In genomic region chr13:77328819-77329132, GRCh38 we compare ENCODE assay signal across 8 cellular contexts. TPM values are rescaled to one million over a fixed set of nuclear protein-coding genes. Genes with fewer than 3 reads are reported as not detected.
DNase-seq lines count a peak whose midpoint lies in the region; ATAC-seq and TF ChIP-seq lines count a peak whose summit lies in the region.

No MANE protein-coding gene starts in this region.

- H3K4me1 Mint-ChIP-seq in activated CD8-positive, alpha-beta memory T cell treated with anti-CD3 and anti-CD28 coated beads, Interleukin-2, amount 10 ng/mL, durations not matched to agents 7 days and 5 days = peaks cover 44% of the 10 kb centered on the region
- peaks cover 29% of the 10 kb centered on the region for H3K4me1 Mint-ChIP-seq in activated naive CD8-positive, alpha-beta T cell treated with anti-CD3 and anti-CD28 coated beads for 36 hours

- H3K36me3 ChIP-seq in lung (ENCODE audit: control insufficient read depth in 2 of 2, insufficient read depth in 2 of 2, low read length in 2 of 2) = no peaks in the 10 kb centered on the region

- H3K27me3 Mint-ChIP-seq in activated CD8-positive, alpha-beta memory T cell treated with anti-CD3 and anti-CD28 coated beads, Interleukin-2, amount 10 ng/mL, durations not matched to agents 7 days and 5 days = peaks cover under 1% of the 10 kb centered on the region
- no peaks in the 10 kb centered on the region for H3K27me3 Mint-ChIP-seq in activated naive CD8-positive, alpha-beta T cell treated with anti-CD3 and anti-CD28 coated beads for 36 hours

- WGBS in lung, 2 donors = 3% methylated on average over 4 of the region's 4 CpGs

- intact Hi-C loops in left colon (cut with DNase I, micrococcal nuclease) = loop anchor here in 1 of 2 donors (10.0 kb wide), 1 partner anchor 334 kb away; the partner anchor contains the start of gene CLN5

- H3K27ac Mint-ChIP-seq in activated CD8-positive, alpha-beta memory T cell treated with anti-CD3 and anti-CD28 coated beads, Interleukin-2, amount 10 ng/mL, durations not matched to agents 7 days and 5 days = peak overlapping the region; percentile 95
- H3K27ac Mint-ChIP-seq in activated naive CD8-positive, alpha-beta T cell treated with anti-CD3 and anti-CD28 coated beads for 36 hours = peak overlapping the region; percentile 92

- peak overlapping the region; percentile 90 to 93 for H3K27ac ChIP-seq in lung (ENCODE audit: low read depth in 1 of 2, low read length in 1 of 2)

- peak overlapping the region; percentile 44 for H3K4me3 ChIP-seq in lung

- H3K9me3 Mint-ChIP-seq in activated CD8-positive, alpha-beta memory T cell treated with anti-CD3 and anti-CD28 coated beads, Interleukin-2, amount 10 ng/mL, durations not matched to agents 7 days and 5 days (ENCODE audit: low read depth) = no peaks in the 10 kb centered on the region
- H3K9me3 Mint-ChIP-seq in activated naive CD8-positive, alpha-beta T cell treated with anti-CD3 and anti-CD28 coated beads for 36 hours = no peaks in the 10 kb centered on the region

- no peak for TF ChIP-seq CTCF in lung (IDR thresholded peaks at IDR 0.05; ENCODE audit: control extremely low read depth, extremely low read depth)

- no peaks in the 10 kb centered on the region for H3K9me3 ChIP-seq in lung (ENCODE audit: control insufficient read depth in 2 of 2, insufficient read depth in 1 of 2, low read length in 1 of 2)

- no peaks in the 10 kb centered on the region for H3K27me3 ChIP-seq in lung (ENCODE audit: control insufficient read depth, insufficient read depth)

- peak; percentile 0 for ATAC-seq in activated CD8-positive, alpha-beta memory T cell treated with anti-CD3 and anti-CD28 coated beads, Interleukin-2, amount 10 ng/mL, durations not matched to agents 7 days and 5 days
- ATAC-seq in HG03066 (IDR thresholded peaks at IDR 0.05; ENCODE audit: low read depth, unreplicated experiment) (peak; percentile 8), lung (ENCODE audit: insufficient read depth, low FRiP score) (no peak), left colon (no peak)

- peaks cover 0 to 6% of the 10 kb centered on the region in 2 donors for H3K4me1 ChIP-seq in lung (ENCODE audit: control insufficient read depth in 2 of 2, insufficient read depth in 2 of 2, low read length in 2 of 2)

- peak overlapping the region; percentile 81 for H3K4me3 Mint-ChIP-seq in activated CD8-positive, alpha-beta memory T cell treated with anti-CD3 and anti-CD28 coated beads, Interleukin-2, amount 10 ng/mL, durations not matched to agents 7 days and 5 days
- peak overlapping the region; percentile 91 for H3K4me3 Mint-ChIP-seq in activated naive CD8-positive, alpha-beta T cell treated with anti-CD3 and anti-CD28 coated beads for 36 hours

- H3K36me3 Mint-ChIP-seq in activated CD8-positive, alpha-beta memory T cell treated with anti-CD3 and anti-CD28 coated beads, Interleukin-2, amount 10 ng/mL, durations not matched to agents 7 days and 5 days = peaks cover 17% of the 10 kb centered on the region
- H3K36me3 Mint-ChIP-seq in activated naive CD8-positive, alpha-beta T cell treated with anti-CD3 and anti-CD28 coated beads for 36 hours = peaks cover 12% of the 10 kb centered on the region

- CTCF ChIA-PET in activated CD8-positive, alpha-beta memory T cell treated with anti-CD3 and anti-CD28 coated beads, Interleukin-2, amount 10 ng/mL, durations not matched to agents 7 days and 5 days (lab: Charles Lee) = interaction anchor here (1.8 to 2.0 kb wide), 2 partner anchors 150 to 302 kb away, joined by 7 to 14 read pairs; partner anchors contain the start of gene FBXL3

- DNase-seq in activated CD8-positive, alpha-beta memory T cell treated with anti-CD3 and anti-CD28 coated beads, Interleukin-2, amount 10 ng/mL, durations not matched to agents 7 days and 5 days = no peak
- DNase-seq in activated CD8-positive, alpha-beta memory T cell treated with anti-CD3 and anti-CD28 coated beads for 24 hours = no peak
- DNase-seq in activated naive CD8-positive, alpha-beta T cell treated with anti-CD3 and anti-CD28 coated beads for 36 hours = no peak
- DNase-seq in lung (ENCODE audit: low spot score) (no peak), NK-92 (lab: John Stamatoyannopoulos, UW; ENCODE audit: unreplicated experiment) (no peak), NCI-H2196 treated with DMSO at 0.1 percent for 48 hours (lab: John Stamatoyannopoulos, UW; ENCODE audit: unreplicated experiment) (no peak), left colon (no peak)

RNA-seq across cellular contexts. Expression of gene MYCBP2, which starts 1.9 kb away (rescaled TPM):
- total RNA-seq in activated CD8-positive, alpha-beta memory T cell treated with anti-CD3 and anti-CD28 coated beads, Interleukin-2, amount 10 ng/mL, durations not matched to agents 7 days and 5 days = 100 to 1,000 TPM; 106 to 122 TPM
- total RNA-seq in activated naive CD8-positive, alpha-beta T cell treated with anti-CD3 and anti-CD28 coated beads for 36 hours = 10 to 100 TPM; 89.5 to 94.2 TPM
- total RNA-seq in lung = 100 to 1,000 TPM in 1 of 2 donors, 10 to 100 TPM in 1; 87.7 to 130 TPM
- 10 to 100 TPM; 23.2 to 28.1 TPM for polyA plus RNA-seq in lung
- 10 to 100 TPM; 40.8 to 42.2 TPM for total RNA-seq in left colon

Comparison
In these comparisons a context has a peak if more than half of its experiments do, and no peak if none do; other contexts are left out.
1. ATAC-seq: peak in activated CD8-positive, alpha-beta memory T cell treated with anti-CD3 and anti-CD28 coated beads, Interleukin-2, amount 10 ng/mL, durations not matched to agents 7 days and 5 days (single experiment) and HG03066 (single experiment); none in lung (single experiment) and left colon (single experiment).